Comparison of ENCODE assay signal across 15 cellular contexts in genomic region chr3:177589041-177589650, GRCh38.
DNase-seq lines count a peak whose midpoint lies in the region; ATAC-seq, FAIRE-seq and TF ChIP-seq lines count a peak whose summit lies in the region.
"Had no signal": no experiment of that assay in that cellular context is flagged by ENCODE, and none has a peak within 500 bp of the region (broad histone marks: within the 10 kb centered on the region; RNA-seq: fewer than 3 reads in every experiment).

No MANE protein-coding gene starts in this region.

- no peak overlapping the region for H3K4me3 Mint-ChIP-seq in osteocyte (ENCODE audit: unreplicated experiment)
- H3K4me3 Mint-ChIP-seq: activated naive CD4-positive, alpha-beta T cell treated with anti-CD3 and anti-CD28 coated beads, Interleukin-2, amount 50 U/mL, for 24 hours had no signal

- DNase-seq in H54 (ENCODE audit: insufficient read length, low spot score): no peak
- DNase-seq in RWPE2 (ENCODE audit: low spot score): no peak
- no peak for DNase-seq in epithelial cell of prostate (ENCODE audit: low read depth, low spot score)
- no peak for DNase-seq in osteocyte (ENCODE audit: extremely low spot score, unreplicated experiment)
- DNase-seq in NCI-H510A (lab: John Stamatoyannopoulos, UW): no peak
- no peak for DNase-seq in GM10248 (ENCODE audit: extremely low spot score)
- DNase-seq: activated CD4-positive, alpha-beta T cell treated with anti-CD3 and anti-CD28 coated beads, Interleukin-2, amount 50 U/mL, for 4 hours; erythroblast; glutamatergic neuron; NCI-H1694 treated with DMSO at 0.1 percent for 48 hours; stimulated activated CD4-positive, alpha-beta T cell treated with anti-CD3 and anti-CD28 coated beads, Interleukin-4, amount 100 ng/mL, for 1 hour; uterus had no signal

- H3K9me3 ChIP-seq in RWPE2 (ENCODE audit: severe bottlenecking): no peaks in the 10 kb centered on the region
- H3K9me3 ChIP-seq: uterus had no signal

- H3K9me3 Mint-ChIP-seq in osteocyte (ENCODE audit: unreplicated experiment): no peaks in the 10 kb centered on the region
- H3K9me3 Mint-ChIP-seq: activated naive CD4-positive, alpha-beta T cell treated with anti-CD3 and anti-CD28 coated beads, Interleukin-2, amount 50 U/mL, for 24 hours had no signal

- peaks cover 59% of the 10 kb centered on the region for H3K4me1 Mint-ChIP-seq in osteocyte (ENCODE audit: unreplicated experiment)

- H3K4me3 ChIP-seq in RWPE2 (ENCODE audit: severe bottlenecking): no peak overlapping the region
- H3K4me3 ChIP-seq: uterus had no signal

- peak; percentile 23 for FAIRE-seq in H54 (lab: Jason Lieb, UNC)

- H3K4me1 ChIP-seq in RWPE2 (ENCODE audit: insufficient read depth, poor library complexity, severe bottlenecking): peaks cover 49% of the 10 kb centered on the region
- H3K4me1 ChIP-seq: uterus had no signal

- H3K27ac ChIP-seq in RWPE2 (ENCODE audit: poor library complexity, severe bottlenecking) (peak overlapping the region; percentile 97), epithelial cell of prostate (peak overlapping the region; percentile 99)
- H3K27ac ChIP-seq: uterus, VCaP had no signal

- no peaks in the 10 kb centered on the region for H3K36me3 ChIP-seq in RWPE2 (ENCODE audit: low read depth)
- H3K36me3 ChIP-seq: uterus had no signal

- no peaks in the 10 kb centered on the region for H3K27me3 ChIP-seq in RWPE2 (ENCODE audit: insufficient read depth, poor library complexity, severe bottlenecking)
- H3K27me3 ChIP-seq: uterus had no signal

- CTCF ChIA-PET in GM10248 (lab: Yijun Ruan, JAX): interaction anchor here (0.7 to 1.6 kb wide), 4 partner anchors 12 to 60 kb away, joined by 3 to 8 read pairs (median 4); no protein-coding TSS in a partner anchor

- no peaks in the 10 kb centered on the region for H3K27me3 Mint-ChIP-seq in osteocyte (ENCODE audit: unreplicated experiment)
- H3K27me3 Mint-ChIP-seq: activated naive CD4-positive, alpha-beta T cell treated with anti-CD3 and anti-CD28 coated beads, Interleukin-2, amount 50 U/mL, for 24 hours had no signal

- POLR2A ChIA-PET in GM10248 (lab: Yijun Ruan, JAX): no interaction called here

- TF ChIP-seq CTCF in RWPE2 (IDR thresholded peaks at IDR 0.05; ENCODE audit: poor library complexity, severe bottlenecking): no peak
- no peak for TF ChIP-seq CTCF in osteocyte (IDR thresholded peaks at IDR 0.05)
- TF ChIP-seq CTCF in GM10248 (IDR thresholded peaks at IDR 0.05; ENCODE audit: control extremely low read depth, extremely low read depth, low read depth, missing control alignments): no peak

- H3K27ac Mint-ChIP-seq in osteocyte (ENCODE audit: unreplicated experiment): peak overlapping the region; percentile 85
- H3K27ac Mint-ChIP-seq: activated naive CD4-positive, alpha-beta T cell treated with anti-CD3 and anti-CD28 coated beads, Interleukin-2, amount 50 U/mL, for 24 hours had no signal

- no peaks in the 10 kb centered on the region for H3K36me3 Mint-ChIP-seq in osteocyte (ENCODE audit: unreplicated experiment)
- H3K36me3 Mint-ChIP-seq: activated naive CD4-positive, alpha-beta T cell treated with anti-CD3 and anti-CD28 coated beads, Interleukin-2, amount 50 U/mL, for 24 hours had no signal

- ATAC-seq in RWPE2 (ENCODE audit: low read depth) (no peak), GM21619 (IDR thresholded peaks at IDR 0.05; ENCODE audit: unreplicated experiment) (no peak)

- TF ChIP-seq POLR2A in H54 (IDR thresholded peaks at IDR 0.05; ENCODE audit: low read depth, low read length): no peak
